26 cellular contexts compared by ENCODE assay signal in genomic region chr1:32115496-32115895, GRCh38. TPM values are rescaled to one million over a fixed set of nuclear protein-coding genes. Genes with fewer than 3 reads are reported as not detected.
DNase-seq lines count a peak whose midpoint lies in the region; ATAC-seq and TF ChIP-seq lines count a peak whose summit lies in the region.
"Had no signal": no experiment of that assay in that cellular context is flagged by ENCODE, and none has a peak within 500 bp of the region (broad histone marks: within the 10 kb centered on the region; RNA-seq: fewer than 3 reads in every experiment).

No MANE protein-coding gene starts in this region.

- DNase-seq in WERI-Rb-1 (no peak), lower lobe of right lung (no peak), germinal center (ENCODE audit: low spot score) (no peak)
- DNase-seq: activated CD4-positive, alpha-beta memory T cell treated with anti-CD3 and anti-CD28 coated beads, Interleukin-2, amount 10 ng/mL, durations not matched to agents 7 days and 5 days; activated naive CD4-positive, alpha-beta T cell; activated T-cell treated with anti-CD3 and anti-CD28 coated beads, Interleukin-2, amount 50 U/mL, for 24 hours; CD8-positive, alpha-beta T cell; DMS153; endodermal cell; GF-D8; NCI-H1417 treated with DMSO at 0.1 percent for 48 hours; NCI-H524; small intestine; stimulated activated CD4-positive, alpha-beta T cell treated with anti-CD3 and anti-CD28 coated beads, Interleukin-2, amount 100 ng/mL, for 24 hours; T-helper 9 cell had no signal

- H3K9ac ChIP-seq in subcutaneous abdominal adipose tissue (ENCODE audit: low read length in 5 of 5): no peak overlapping the region

- CTCF ChIA-PET in HEK293 (lab: Yijun Ruan, JAX): no interaction called here

- H3K27ac ChIP-seq in HEK293 (ENCODE audit: extremely low read depth, low read depth, low read length) (no peak overlapping the region), WERI-Rb-1 (peak overlapping the region; percentile 39), lower lobe of right lung (no peak overlapping the region), subcutaneous abdominal adipose tissue (ENCODE audit: low read depth, low read length) (peak overlapping the region; percentile 65)
- H3K27ac ChIP-seq: prostate gland, tibial nerve had no signal

- H3K4me1 ChIP-seq in HEK293 (ENCODE audit: control insufficient read depth, insufficient read depth, low read length) (peaks cover 13% of the 10 kb centered on the region), lower lobe of right lung (peaks cover 41% of the 10 kb centered on the region), subcutaneous abdominal adipose tissue (ENCODE audit: control insufficient read depth in 5 of 5, insufficient read depth in 5 of 5, low read length in 5 of 5) (peaks cover 4 to 31% (median 29%) of the 10 kb centered on the region in 5 donors)
- H3K4me1 ChIP-seq: prostate gland had no signal

- intact Hi-C loops in lower lobe of right lung (cut with DNase I): no loop called here

- POLR2A ChIA-PET in HEK293 (lab: Yijun Ruan, JAX): no interaction called here

- H3K36me3 ChIP-seq in HEK293 (ENCODE audit: control insufficient read depth in 2 of 2, insufficient read depth in 1 of 2, low read length in 2 of 2) (peaks cover 0 to 22% of the 10 kb centered on the region in 2 experiments; a peak in 2 of 3 replicates), WERI-Rb-1 (peaks cover 12% of the 10 kb centered on the region), lower lobe of right lung (no peaks in the 10 kb centered on the region), subcutaneous abdominal adipose tissue (ENCODE audit: control insufficient read depth in 5 of 5, insufficient read depth in 5 of 5, low read length in 5 of 5) (peaks cover 0 to 4% (median 0%) of the 10 kb centered on the region in 5 donors)
- H3K36me3 ChIP-seq: prostate gland had no signal

- TF ChIP-seq CTCF in HEK293 (tag by site-specific recombination; IDR thresholded peaks at IDR 0.05) (no peak), WERI-Rb-1 (IDR thresholded peaks at IDR 0.05; ENCODE audit: low read depth, low read length) (no peak), lower lobe of right lung (IDR thresholded peaks at IDR 0.05) (no peak)

- H3K9me3 ChIP-seq in HEK293 (ENCODE audit: control insufficient read depth, insufficient read depth, low read depth, low read length) (no peaks in the 10 kb centered on the region), WERI-Rb-1 (ENCODE audit: severe bottlenecking) (no peaks in the 10 kb centered on the region), lower lobe of right lung (no peaks in the 10 kb centered on the region), subcutaneous abdominal adipose tissue (ENCODE audit: control insufficient read depth in 5 of 5, low read length in 5 of 5) (no peaks in the 10 kb centered on the region)
- H3K9me3 ChIP-seq: prostate gland, tibial nerve had no signal

- ATAC-seq in lower lobe of right lung: peak; percentile 17 to 26
- no peak for ATAC-seq in HG03135 (IDR thresholded peaks at IDR 0.05; ENCODE audit: unreplicated experiment)
- no peak for ATAC-seq in GM21529 (IDR thresholded peaks at IDR 0.05; ENCODE audit: unreplicated experiment)
- ATAC-seq in HG02623 (IDR thresholded peaks at IDR 0.05; ENCODE audit: unreplicated experiment): no peak
- ATAC-seq: CD8-positive, alpha-beta T cell; HepG2; natural killer cell treated with Interleukin-12 subunit alpha and Interleukin-12 subunit beta and Interleukin-15 and Interleukin-18, amount 100 ng/mL, for 72 hours; stimulated activated memory B cell treated with anti-CD40 and anti-IgM and Interleukin-4, amounts not matched to agents 10 μg/mL and 1 μg/mL and 100 μg/mL, for 72 hours had no signal

- H3K27me3 ChIP-seq in WERI-Rb-1 (ENCODE audit: insufficient read depth, low read depth, severe bottlenecking): no peaks in the 10 kb centered on the region
- no peaks in the 10 kb centered on the region for H3K27me3 ChIP-seq in lower lobe of right lung (ENCODE audit: low read depth)
- H3K27me3 ChIP-seq in subcutaneous abdominal adipose tissue (ENCODE audit: control insufficient read depth in 5 of 5, insufficient read depth in 4 of 5, low read length in 5 of 5): no peaks in the 10 kb centered on the region
- H3K27me3 ChIP-seq: tibial nerve had no signal

- H3K4me3 ChIP-seq in HEK293 (ENCODE audit: low read depth, low read length): no peak overlapping the region
- no peak overlapping the region for H3K4me3 ChIP-seq in WERI-Rb-1 (ENCODE audit: low read depth, low read length)
- no peak overlapping the region for H3K4me3 ChIP-seq in lower lobe of right lung
- no peak overlapping the region for H3K4me3 ChIP-seq in subcutaneous abdominal adipose tissue (ENCODE audit: low read depth in 1 of 5, low read length in 5 of 5)
- H3K4me3 ChIP-seq: coronary artery, prostate gland, tibial nerve had no signal

TF ChIP-seq in HEK293, 187 proteins besides CTCF, POLR2A, EP300 and RAD21:
- TF ChIP-seq ZNF248 (tag by site-specific recombination; IDR thresholded peaks at IDR 0.05) (no peak), ZNF214 (tag by site-specific recombination; IDR thresholded peaks at IDR 0.05; ENCODE audit: borderline replicate concordance) (no peak), ZNF114 (tag by site-specific recombination; IDR thresholded peaks at IDR 0.05) (no peak), ZBTB8A (tag by site-specific recombination; IDR thresholded peaks at IDR 0.05) (no peak), ZNF510 (tag by site-specific recombination; IDR thresholded peaks at IDR 0.05; ENCODE audit: insufficient replicate concordance) (no peak), ZNF558 (tag by site-specific recombination; IDR thresholded peaks at IDR 0.05) (no peak), HIC1 (tag by site-specific recombination; IDR thresholded peaks at IDR 0.05) (peak; percentile 49), ZNF843 (tag by site-specific recombination; IDR thresholded peaks at IDR 0.05) (no peak), ZNF600 (tag by site-specific recombination; IDR thresholded peaks at IDR 0.05) (0 out of 2 replicates have a peak, but pooled peaks have one; percentile 34), ZNF624 (tag by site-specific recombination; IDR thresholded peaks at IDR 0.05) (no peak), ZBTB17 (tag by site-specific recombination; IDR thresholded peaks at IDR 0.05) (no peak), ZNF155 (tag by site-specific recombination; IDR thresholded peaks at IDR 0.05) (no peak), ZNF37A (tag by site-specific recombination; IDR thresholded peaks at IDR 0.05) (no peak), RBAK (tag by site-specific recombination; IDR thresholded peaks at IDR 0.05) (no peak)

RNA-seq across cellular contexts. Expression of gene KPNA6, which starts 7.6 kb away (rescaled TPM):
- total RNA-seq in lower lobe of right lung: 57.1 TPM

RNA-seq across cellular contexts. Expression of gene TMEM39B, which starts 42.8 kb away (rescaled TPM):
- 15.3 TPM for total RNA-seq in lower lobe of right lung

Comparison
In these comparisons a context has a peak if more than half of its experiments do, and no peak if none do; other contexts are left out.
1. H3K27ac ChIP-seq: peak in WERI-Rb-1 (single experiment) and subcutaneous abdominal adipose tissue (single experiment); none in HEK293 (single experiment) and lower lobe of right lung (single experiment).
2. ATAC-seq: peak in lower lobe of right lung (2 of 2); none in HG03135 (single experiment), GM21529 (single experiment) and HG02623 (single experiment).